ENCODE assay signal across 29 cellular contexts in genomic region chr10:84460520-84460919, GRCh38.
"Had no signal": no experiment of that assay in that cellular context is flagged by ENCODE, and none has a peak within 500 bp of the region (broad histone marks: within the 10 kb centered on the region; RNA-seq: fewer than 3 reads in every experiment).

No MANE protein-coding gene starts in this region.

- H3K27me3 ChIP-seq: adrenal gland, body of pancreas, colonic mucosa, esophagus squamous epithelium, gastroesophageal sphincter had no signal

- H3K27ac ChIP-seq: adrenal gland, body of pancreas, colonic mucosa, epithelial cell of prostate, esophagus squamous epithelium, gastroesophageal sphincter, WERI-Rb-1 had no signal

- DNase-seq: activated B cell treated with CpG ODN at 0.5 μM for 24 hours; activated CD4-positive, alpha-beta T cell treated with anti-CD3 and anti-CD28 coated beads for 48 hours; activated CD4-positive, alpha-beta T cell treated with anti-CD3 and anti-CD28 coated beads, Interleukin-2, amount 50 U/mL, for 1 hour; activated CD4-positive, alpha-beta T cell treated with anti-CD3 and anti-CD28 coated beads, Interleukin-2, amount 50 U/mL, for 48 hours; activated CD8-positive, alpha-beta memory T cell treated with anti-CD3 and anti-CD28 coated beads, Interleukin-2, amount 10 ng/mL, durations not matched to agents 7 days and 5 days; activated CD8-positive, alpha-beta memory T cell treated with anti-CD3 and anti-CD28 coated beads, Interleukin-2, amount 50 U/mL, for 4 hours; activated CD8-positive, alpha-beta T cell treated with anti-CD3 and anti-CD28 coated beads for 36 hours; activated effector memory CD4-positive, alpha-beta T cell treated with anti-CD3 and anti-CD28 coated beads, Interleukin-2, amount 50 U/mL, for 16 hours; activated naive CD4-positive, alpha-beta T cell treated with anti-CD3 and anti-CD28 coated beads for 36 hours; activated naive CD8-positive, alpha-beta T cell treated with anti-CD3 and anti-CD28 coated beads for 36 hours; activated naive CD8-positive, alpha-beta T cell treated with anti-CD3 and anti-CD28 coated beads, Interleukin-2, amount 50 U/mL, for 24 hours; activated T-cell treated with anti-CD3 and anti-CD28 coated beads, Interleukin-2, amount 50 U/mL, for 1 hour; activated T-cell treated with anti-CD3 and anti-CD28 coated beads, Interleukin-2, amount 50 U/mL, for 48 hours; adrenal gland; amygdala; aorta; body of pancreas; caudate nucleus; cerebellar nuclear complex; colonic mucosa; effector CD8-positive, alpha-beta T cell; esophagus squamous epithelium; foreskin melanocyte; T-helper 9 cell; WERI-Rb-1 had no signal

- FAIRE-seq: endothelial cell of umbilical vein had no signal

- H3K36me3 ChIP-seq: colonic mucosa had no signal

- H3K4me1 ChIP-seq: body of pancreas, colonic mucosa, esophagus squamous epithelium had no signal

- ATAC-seq: activated CD4-positive, CD25-positive, alpha-beta regulatory T cell treated with anti-CD3 and anti-CD28 coated beads, Interleukin-2, amount 50 U/mL, for 24 hours; activated CD8-positive, alpha-beta memory T cell treated with anti-CD3 and anti-CD28 coated beads, Interleukin-2, amount 10 ng/mL, durations not matched to agents 7 days and 5 days; activated CD8-positive, alpha-beta T cell treated with anti-CD3 and anti-CD28 coated beads for 36 hours; activated naive CD8-positive, alpha-beta T cell treated with anti-CD3 and anti-CD28 coated beads, Interleukin-2, amount 50 U/mL, for 24 hours; body of pancreas; gastroesophageal sphincter had no signal

- H3K9me3 ChIP-seq: colonic mucosa had no signal

- H3K4me3 ChIP-seq: adrenal gland, body of pancreas, colonic mucosa, esophagus squamous epithelium, gastroesophageal sphincter had no signal
